Comparison of ENCODE assay signal across 8 cellular contexts in the genomic region with DNA sequence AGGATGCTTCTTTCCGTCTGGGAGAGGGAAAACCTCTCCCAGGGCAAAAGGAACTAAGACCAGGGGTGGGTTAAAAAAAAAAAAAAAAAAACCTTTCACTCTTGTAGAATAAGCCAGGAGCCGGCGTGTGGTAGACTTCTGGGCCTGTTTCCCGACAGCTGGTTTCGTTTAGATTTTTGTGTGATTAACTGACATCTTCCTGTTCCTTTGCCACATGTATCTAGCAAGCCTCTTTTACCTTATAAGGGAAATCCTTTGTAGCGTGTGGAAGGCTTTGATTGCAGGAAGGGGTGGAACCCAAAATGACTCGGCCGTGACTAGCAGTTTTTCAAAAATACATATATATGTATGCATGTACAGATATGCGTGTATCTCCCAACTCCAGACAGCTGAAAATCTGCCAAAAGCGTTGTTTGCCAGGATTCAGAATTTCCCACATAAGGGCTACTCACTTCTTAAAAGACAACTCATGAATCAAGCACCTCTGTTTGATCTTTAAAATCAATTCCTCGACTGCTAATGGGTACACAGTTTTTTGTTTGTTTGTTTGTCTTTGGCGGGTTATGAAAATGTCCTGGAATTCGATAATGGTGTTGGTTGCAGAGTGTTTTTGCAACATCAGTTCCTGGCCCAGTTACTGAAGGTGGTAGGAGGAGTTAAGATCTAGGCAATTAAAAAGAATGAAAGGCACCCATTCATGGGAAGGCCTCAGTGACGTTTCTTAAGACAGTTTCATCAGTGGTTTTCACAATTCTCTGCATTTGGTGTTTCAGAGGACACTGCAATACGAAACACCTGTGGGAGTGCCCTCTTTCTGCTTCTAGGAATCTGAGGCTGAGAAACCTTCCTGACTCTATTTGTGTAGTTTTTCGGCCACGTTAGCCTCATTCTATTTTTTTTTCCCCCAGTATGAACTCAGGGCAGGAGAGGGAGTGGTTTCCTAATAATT. TPM values are rescaled to one million over a fixed set of nuclear protein-coding genes. Genes with fewer than 3 reads are reported as not detected.
A peak's percentile ranks its signal among the peaks of the same experiment; 100 is the strongest.
DNase-seq lines count a peak whose midpoint lies in the region; ATAC-seq lines count a peak whose summit lies in the region.

No MANE protein-coding gene starts in this region.

- H2BK15ac ChIP-seq in mesendoderm (replicated peaks; ENCODE audit: low read depth) = no peak overlapping the region

- H3K56ac ChIP-seq in mesendoderm (ENCODE audit: low read length) = peak overlapping the region; percentile 97

- no CpG with 5 or more reads among the region's 17 CpGs for WGBS in mesendoderm (ENCODE audit: extremely low coverage, insufficient coverage, low lambda C conversion rate)

- H3K23ac ChIP-seq in mesendoderm (ENCODE audit: low read length) = peak overlapping the region; percentile 89

- no peaks in the 10 kb centered on the region for H3K9me3 Mint-ChIP-seq in effector memory CD8-positive, alpha-beta T cell
- H3K9me3 Mint-ChIP-seq in stimulated activated naive B cell treated with anti-CD40 and anti-IgM and Interleukin-4, amounts not matched to agents 10 μg/mL and 1 μg/mL and 100 μg/mL, for 72 hours = no peaks in the 10 kb centered on the region

- no peaks in the 10 kb centered on the region for H3K27me3 ChIP-seq in mesendoderm (ENCODE audit: insufficient read depth, low read length, poor library complexity)

- H4K8ac ChIP-seq in mesendoderm (ENCODE audit: low read depth, low read length) = no peak overlapping the region

- peaks cover 75% of the 10 kb centered on the region for H3K36me3 Mint-ChIP-seq in effector memory CD8-positive, alpha-beta T cell (ENCODE audit: insufficient read depth)
- H3K36me3 Mint-ChIP-seq in stimulated activated naive B cell treated with anti-CD40 and anti-IgM and Interleukin-4, amounts not matched to agents 10 μg/mL and 1 μg/mL and 100 μg/mL, for 72 hours = peaks cover 51 to 59% of the 10 kb centered on the region in 2 donors

- H3K4ac ChIP-seq in mesendoderm (ENCODE audit: low read depth, low read length) = peak overlapping the region; percentile 58

- peaks cover 14% of the 10 kb centered on the region for H3K79me1 ChIP-seq in mesendoderm (ENCODE audit: low read length)

- ATAC-seq in effector memory CD8-positive, alpha-beta T cell (replicated peaks) = peak; percentile 71
- ATAC-seq in stimulated activated naive B cell treated with anti-CD40 and anti-IgM and Interleukin-4, amounts not matched to agents 10 μg/mL and 1 μg/mL and 100 μg/mL, for 72 hours (replicated peaks) = peak; percentile 66 to 68

- peaks cover 62% of the 10 kb centered on the region for H3K79me2 ChIP-seq in mesendoderm (ENCODE audit: control insufficient read depth, insufficient read depth, low read length)

- peak overlapping the region; percentile 82 to 96 for H3K4me3 Mint-ChIP-seq in effector memory CD8-positive, alpha-beta T cell
- H3K4me3 Mint-ChIP-seq in stimulated activated naive B cell treated with anti-CD40 and anti-IgM and Interleukin-4, amounts not matched to agents 10 μg/mL and 1 μg/mL and 100 μg/mL, for 72 hours = peak overlapping the region; percentile 91 to 97

- peak overlapping the region; percentile 79 for H3K4me2 ChIP-seq in mesendoderm (ENCODE audit: low read length)

- H2BK5ac ChIP-seq in mesendoderm (ENCODE audit: low read length) = peak overlapping the region; percentile 13

- H3K27me3 Mint-ChIP-seq in effector memory CD8-positive, alpha-beta T cell = no peaks in the 10 kb centered on the region
- H3K27me3 Mint-ChIP-seq in stimulated activated naive B cell treated with anti-CD40 and anti-IgM and Interleukin-4, amounts not matched to agents 10 μg/mL and 1 μg/mL and 100 μg/mL, for 72 hours = no peaks in the 10 kb centered on the region

- H3K4me1 Mint-ChIP-seq in effector memory CD8-positive, alpha-beta T cell (ENCODE audit: low read depth in 2 of 2) = peaks cover 35 to 50% of the 10 kb centered on the region in 2 donors
- H3K4me1 Mint-ChIP-seq in stimulated activated naive B cell treated with anti-CD40 and anti-IgM and Interleukin-4, amounts not matched to agents 10 μg/mL and 1 μg/mL and 100 μg/mL, for 72 hours = peaks cover 35 to 87% of the 10 kb centered on the region in 2 donors

- peak overlapping the region; percentile 78 for H2AK5ac ChIP-seq in mesendoderm (ENCODE audit: low read length)

- H3K27ac Mint-ChIP-seq in effector memory CD8-positive, alpha-beta T cell = peak overlapping the region; percentile 89 to 96
- H3K27ac Mint-ChIP-seq in stimulated activated naive B cell treated with anti-CD40 and anti-IgM and Interleukin-4, amounts not matched to agents 10 μg/mL and 1 μg/mL and 100 μg/mL, for 72 hours = peak overlapping the region; percentile 99

- peak overlapping the region; percentile 93 for H3K27ac ChIP-seq in mesendoderm (ENCODE audit: low read depth, low read length)

- peak overlapping the region; percentile 86 for H3K9ac ChIP-seq in mesendoderm (ENCODE audit: low read length)

- no peak overlapping the region for H2BK120ac ChIP-seq in mesendoderm (ENCODE audit: low read depth, low read length)

- H3K4me3 ChIP-seq in mesendoderm (ENCODE audit: low read length) = peak overlapping the region; percentile 46

- no peak overlapping the region for H4K5ac ChIP-seq in mesendoderm (ENCODE audit: low read length)

- peaks cover 8% of the 10 kb centered on the region for H3K36me3 ChIP-seq in mesendoderm (ENCODE audit: control insufficient read depth, insufficient read depth, low read length)

- peaks cover 4% of the 10 kb centered on the region for H3K4me1 ChIP-seq in mesendoderm (ENCODE audit: control insufficient read depth, low read depth, low read length)

- H3K18ac ChIP-seq in mesendoderm (ENCODE audit: low read length) = peak overlapping the region; percentile 91

- DNase-seq in Daoy (ENCODE audit: low read depth) (peak; percentile 93), H4 (ENCODE audit: low spot score) (peak; percentile 99), NCI-H226 (peak; percentile 92), mesendoderm (peak; percentile 76), middle frontal gyrus (ENCODE audit: extremely low spot score, low spot score) (no peak)
- DNase-seq in activated CD4-positive, alpha-beta T cell treated with anti-CD3 and anti-CD28 coated beads, Interleukin-2, amount 50 U/mL, for 48 hours = peak; percentile 50 to 67
- DNase-seq in effector memory CD8-positive, alpha-beta T cell = peak; percentile 55 to 61 (median 59)
- peak; percentile 67 for DNase-seq in stimulated activated naive B cell treated with anti-CD40 and anti-IgM and Interleukin-4, amounts not matched to agents 10 μg/mL and 1 μg/mL and 100 μg/mL, for 72 hours

RNA-seq across cellular contexts. Expression of a gene that starts 2.7 kb away (rescaled TPM):
- total RNA-seq in Daoy (2014; rRNA removed; shearing (Covaris generic)) = 1,303 and 1,358 TPM in 2 replicates
- 975 and 1,019 TPM in 2 replicates for total RNA-seq in H4 (2014; rRNA removed; shearing (Covaris generic))
- 604 TPM for polyA plus RNA-seq in mesendoderm (2013, experiment 1 of 2)
- 628 TPM for polyA plus RNA-seq in mesendoderm (2013, experiment 2 of 2)

RNA-seq across cellular contexts. Expression of a gene that starts 32.7 kb away (rescaled TPM):
- total RNA-seq in Daoy (2014; rRNA removed; shearing (Covaris generic)) = 63.7 and 72.5 TPM in 2 replicates
- total RNA-seq in H4 (2014; rRNA removed; shearing (Covaris generic)) = 134 and 136 TPM in 2 replicates
- 61.3 TPM for polyA plus RNA-seq in mesendoderm (2013, experiment 1 of 2)
- 61.3 TPM for polyA plus RNA-seq in mesendoderm (2013, experiment 2 of 2)
